ENCODE assay signal across 8 cellular contexts in genomic region chr20:35283441-35284266, GRCh38. TPM values are rescaled to one million over a fixed set of nuclear protein-coding genes. Genes with fewer than 3 reads are reported as not detected.
DNase-seq lines count a peak whose midpoint lies in the region; ATAC-seq and TF ChIP-seq lines count a peak whose summit lies in the region.

No MANE protein-coding gene starts in this region.

- H3K4me3 Mint-ChIP-seq in activated naive CD8-positive, alpha-beta T cell, result peak overlapping the region; percentile 93

- H3K4me3 ChIP-seq in kidney epithelial cell (ENCODE audit: low read depth, low read length) (peak overlapping the region; percentile 94), thoracic aorta (peak overlapping the region; percentile 84)

- peak overlapping the region; percentile 51 to 71 for H3K27ac ChIP-seq in thoracic aorta

- DNase-seq in EH (ENCODE audit: low read depth), result peak; percentile 15
- no peak for DNase-seq in kidney epithelial cell (ENCODE audit: low read depth)
- no peak for DNase-seq in thoracic aorta (ENCODE audit: low spot score)

- ATAC-seq in HG03521 (IDR thresholded peaks at IDR 0.05; ENCODE audit: unreplicated experiment), result peak; percentile 32
- ATAC-seq in thoracic aorta (ENCODE audit: insufficient number of reproducible peaks, low FRiP score, low read depth), result no peak
- ATAC-seq in GM21717 (IDR thresholded peaks at IDR 0.05; ENCODE audit: unreplicated experiment), result no peak
- no peak for ATAC-seq in HG03280 (IDR thresholded peaks at IDR 0.05; ENCODE audit: unreplicated experiment)
- ATAC-seq in HG02970 (IDR thresholded peaks at IDR 0.05; ENCODE audit: low FRiP score, unreplicated experiment), result no peak

- H3K36me3 ChIP-seq in kidney epithelial cell (ENCODE audit: control insufficient read depth, insufficient read depth, low read length), result peaks cover 5% of the 10 kb centered on the region
- H3K36me3 ChIP-seq in thoracic aorta, result peaks cover 7% of the 10 kb centered on the region

- TF ChIP-seq CTCF in kidney epithelial cell (IDR thresholded peaks at IDR 0.05; ENCODE audit: insufficient read depth, low read length, poor library complexity, severe bottlenecking), result no peak
- TF ChIP-seq CTCF in thoracic aorta (IDR thresholded peaks at IDR 0.05), result no peak

- H3K36me3 Mint-ChIP-seq in activated naive CD8-positive, alpha-beta T cell, result peaks cover 13% of the 10 kb centered on the region

- no peaks in the 10 kb centered on the region for H3K9me3 ChIP-seq in thoracic aorta

- H3K27me3 ChIP-seq in kidney epithelial cell (ENCODE audit: control insufficient read depth, insufficient read depth, low read length), result no peaks in the 10 kb centered on the region
- H3K27me3 ChIP-seq in thoracic aorta (replicated peaks; ENCODE audit: insufficient read depth), result no peaks in the 10 kb centered on the region

- peak overlapping the region; percentile 96 for H3K27ac Mint-ChIP-seq in activated naive CD8-positive, alpha-beta T cell

- peaks cover 35% of the 10 kb centered on the region for H3K4me1 Mint-ChIP-seq in activated naive CD8-positive, alpha-beta T cell (ENCODE audit: low read depth)

- H3K4me1 ChIP-seq in thoracic aorta (ENCODE audit: control insufficient read depth in 1 of 2, low read depth in 2 of 2), result peaks cover 10 to 16% of the 10 kb centered on the region in 2 donors

- H3K27me3 Mint-ChIP-seq in activated naive CD8-positive, alpha-beta T cell, result no peaks in the 10 kb centered on the region

- H3K9me3 Mint-ChIP-seq in activated naive CD8-positive, alpha-beta T cell (ENCODE audit: low read depth), result no peaks in the 10 kb centered on the region

RNA-seq across cellular contexts. Expression of gene EIF6, which starts 0.9 kb away (rescaled TPM):
- 284 and 332 TPM in 2 replicates for total RNA-seq in kidney epithelial cell
- 10 to 100 TPM; 46.2 to 76.6 TPM for total RNA-seq in thoracic aorta

RNA-seq across cellular contexts. Expression of gene MMP24OS, which starts 5.7 kb away (rescaled TPM):
- total RNA-seq in kidney epithelial cell (17.5 and 19.3 TPM in 2 replicates), thoracic aorta (10 to 100 TPM; 38.1 to 38.3 TPM)

RNA-seq across cellular contexts. Expression of gene FAM83C, which starts 8.6 kb away (rescaled TPM):
- total RNA-seq in kidney epithelial cell (not detected in 2 replicates), thoracic aorta (not detected)

RNA-seq across cellular contexts. Expression of gene MMP24, which starts 57.2 kb away (rescaled TPM):
- total RNA-seq in kidney epithelial cell (6.9 and 7.5 TPM in 2 replicates), thoracic aorta (under 1 TPM; 0.27 to 0.71 TPM)
